ENCODE assay signal across 15 cellular contexts in the genomic region with DNA sequence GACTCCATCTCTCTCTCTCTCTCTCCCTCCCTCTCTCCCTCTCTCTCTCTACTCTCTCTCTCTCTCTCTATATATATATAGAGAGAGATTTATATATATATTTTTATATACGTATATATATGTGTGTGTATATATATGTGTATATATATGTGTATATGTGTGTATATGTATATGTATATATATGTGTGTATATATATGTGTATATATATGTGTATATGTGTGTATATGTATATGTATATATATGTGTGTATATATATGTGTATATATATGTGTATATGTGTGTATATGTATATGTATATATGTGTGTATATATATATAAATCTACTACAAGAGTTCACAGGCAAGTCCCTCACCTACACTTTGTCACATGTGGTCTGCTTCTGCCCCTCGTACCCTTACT. TPM values are rescaled to one million over a fixed set of nuclear protein-coding genes. Genes with fewer than 3 reads are reported as not detected.
"Had no signal": no experiment of that assay in that cellular context is flagged by ENCODE, and none has a peak within 500 bp of the region (broad histone marks: within the 10 kb centered on the region; RNA-seq: fewer than 3 reads in every experiment).

No MANE protein-coding gene starts in this region.

RNA-seq across cellular contexts. Expression of a gene that starts 29.8 kb away (rescaled TPM):
- total RNA-seq: osteocyte had no signal

RNA-seq across cellular contexts. Expression of a gene that starts 32.6 kb away (rescaled TPM):
- total RNA-seq: naive thymus-derived CD8-positive, alpha-beta T cell; natural killer cell treated with Interleukin-12 subunit alpha and Interleukin-12 subunit beta and Interleukin-15 and Interleukin-18, amount 100 ng/mL, for 72 hours; neural crest cell; omental fat pad; osteocyte; pancreas; posterior vena cava; pulmonary artery endothelial cell; right atrium auricular region; sciatic nerve; smooth muscle cell; suprapubic skin; transverse colon; upper lobe of right lung; urinary bladder had no signal
- polyA plus RNA-seq: naive thymus-derived CD8-positive, alpha-beta T cell; pancreas; smooth muscle cell had no signal

RNA-seq across cellular contexts. Expression of a gene that starts 45.8 kb away (rescaled TPM):
- polyA plus RNA-seq: naive thymus-derived CD8-positive, alpha-beta T cell had no signal
